8 cellular contexts compared by ENCODE assay signal in the genomic region with DNA sequence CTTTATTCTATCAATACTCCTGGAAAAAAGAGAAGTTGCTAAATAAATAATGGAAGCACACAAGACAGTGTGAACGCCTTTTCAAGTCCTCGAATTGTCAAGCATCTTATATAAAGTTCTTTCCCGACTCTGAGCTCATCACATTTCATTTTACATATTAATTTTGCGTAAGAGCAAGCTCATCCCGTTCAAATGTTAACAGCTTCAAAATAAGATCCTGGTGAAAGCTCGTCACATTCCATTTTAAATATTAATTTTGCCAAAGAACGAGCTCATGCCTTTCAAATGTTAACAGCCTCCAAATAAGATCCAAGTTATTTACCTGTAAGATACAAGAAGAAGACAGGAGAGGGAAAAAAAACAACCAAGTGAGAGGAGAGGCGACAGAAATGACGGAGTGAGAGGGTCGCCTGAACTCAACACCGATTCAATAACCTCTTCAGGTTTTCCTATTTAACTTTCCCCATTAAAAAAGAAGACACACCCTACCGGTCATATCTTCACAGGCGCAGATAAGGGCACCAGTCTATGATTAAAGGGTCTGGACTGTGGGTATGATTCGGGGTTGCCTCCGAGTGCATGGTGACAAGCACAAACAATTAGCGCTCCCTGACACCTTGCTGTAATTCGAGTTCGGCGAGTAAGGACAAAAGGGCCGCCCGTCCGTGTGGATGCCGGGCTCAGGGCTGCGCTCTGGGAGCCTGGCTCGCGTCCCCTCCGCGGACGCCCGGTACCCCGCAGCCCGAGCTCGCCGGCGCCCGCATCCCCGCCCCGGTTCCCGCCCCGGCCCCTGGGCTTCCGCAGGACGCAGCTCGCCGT.
DNase-seq lines count a peak whose midpoint lies in the region; ATAC-seq lines count a peak whose summit lies in the region.

No MANE protein-coding gene starts in this region.

- H3K4ac ChIP-seq in neuronal stem cell (ENCODE audit: low read length): no peak overlapping the region

- H3K18ac ChIP-seq in neuronal stem cell (ENCODE audit: low read length): peak overlapping the region; percentile 94

- DNase-seq in DMS 273 (lab: John Stamatoyannopoulos, UW; ENCODE audit: unreplicated experiment): peak; percentile 80
- peak; percentile 25 for DNase-seq in HuH-7.5 (ENCODE audit: low spot score)
- peak; percentile 23 for DNase-seq in T-helper 9 cell
- DNase-seq in neuronal stem cell (ENCODE audit: low spot score): peak; percentile 44
- no peak for DNase-seq in middle frontal gyrus (ENCODE audit: extremely low spot score, low spot score)
- DNase-seq in anterior cingulate cortex (lab: John Stamatoyannopoulos, UW): no peak

- H3K23ac ChIP-seq in neuronal stem cell (ENCODE audit: low read depth, low read length, poor library complexity): peak overlapping the region; percentile 49

- peak overlapping the region; percentile 47 for H3K27ac ChIP-seq in neuronal stem cell (replicated peaks; ENCODE audit: low read length)

- H4K91ac ChIP-seq in neuronal stem cell (ENCODE audit: low read depth, low read length, poor library complexity): no peak overlapping the region

- no peaks in the 10 kb centered on the region for H3K36me3 ChIP-seq in neuronal stem cell (replicated peaks in 1 of 2; ENCODE audit: control insufficient read depth in 2 of 2, insufficient read depth in 2 of 2, low read length in 2 of 2)

- peak overlapping the region; percentile 94 for H2AFZ ChIP-seq in neuronal stem cell (ENCODE audit: low read length)

- H3K9me3 ChIP-seq in neuronal stem cell (replicated peaks in 1 of 2; ENCODE audit: control insufficient read depth in 2 of 2, insufficient read depth in 1 of 2, low read depth in 1 of 2, low read length in 2 of 2): peaks cover 0 to 6% of the 10 kb centered on the region in 2 donors

- H3K4me2 ChIP-seq in neuronal stem cell (ENCODE audit: insufficient read depth, low read length, poor library complexity, severe bottlenecking): peak overlapping the region; percentile 74

- no peak overlapping the region for H2BK15ac ChIP-seq in neuronal stem cell (ENCODE audit: low read length)

- H3K9ac ChIP-seq in neuronal stem cell (ENCODE audit: low read depth, low read length, poor library complexity): peak overlapping the region; percentile 91

- peak overlapping the region; percentile 37 for H2BK120ac ChIP-seq in neuronal stem cell (ENCODE audit: low read depth, low read length)

- H2AK5ac ChIP-seq in neuronal stem cell (ENCODE audit: low read depth, low read length): no peak overlapping the region

- no peak overlapping the region for H2BK12ac ChIP-seq in neuronal stem cell (ENCODE audit: low read length)

- H3K4me1 ChIP-seq in neuronal stem cell (ENCODE audit: control insufficient read depth in 2 of 2, insufficient read depth in 1 of 2, low read depth in 1 of 2, low read length in 2 of 2): peaks cover 3 to 6% of the 10 kb centered on the region in 2 donors

- peak; percentile 23 for ATAC-seq in GM19438 (IDR thresholded peaks at IDR 0.05; ENCODE audit: low read depth, unreplicated experiment)
- ATAC-seq in esophagus mucosa: peak; percentile 38

- no peak overlapping the region for H4K8ac ChIP-seq in neuronal stem cell (ENCODE audit: low read depth, low read length)

- WGBS in neuronal stem cell (ENCODE audit: extremely low coverage in 2 of 2, insufficient read length in 2 of 2, insufficient replicate concordance in 1 of 2), 2 donors: no CpG with 5 or more reads among the region's 44 CpGs

- no peak overlapping the region for H3K14ac ChIP-seq in neuronal stem cell (ENCODE audit: low read length)

- no peaks in the 10 kb centered on the region for H3K79me1 ChIP-seq in neuronal stem cell (ENCODE audit: low read depth, low read length)

- no peak overlapping the region for H2BK5ac ChIP-seq in neuronal stem cell (ENCODE audit: low read length)

- H3K4me3 ChIP-seq in neuronal stem cell (ENCODE audit: low read length in 2 of 2): peak overlapping the region; percentile 67 to 92

- H3K27me3 ChIP-seq in neuronal stem cell (ENCODE audit: control insufficient read depth in 3 of 3, insufficient read depth in 3 of 3, low read depth in 1 of 3, low read length in 3 of 3): no peaks in the 10 kb centered on the region

Comparison
In these comparisons a context has a peak if more than half of its experiments do, and no peak if none do; other contexts are left out.
1. DNase-seq: peak in DMS 273 (single experiment), HuH-7.5 (single experiment), T-helper 9 cell (single experiment) and neuronal stem cell (single experiment); none in middle frontal gyrus (single experiment) and anterior cingulate cortex (0 of 58).